Comparison of ENCODE assay signal across 8 cellular contexts in the genomic region with DNA sequence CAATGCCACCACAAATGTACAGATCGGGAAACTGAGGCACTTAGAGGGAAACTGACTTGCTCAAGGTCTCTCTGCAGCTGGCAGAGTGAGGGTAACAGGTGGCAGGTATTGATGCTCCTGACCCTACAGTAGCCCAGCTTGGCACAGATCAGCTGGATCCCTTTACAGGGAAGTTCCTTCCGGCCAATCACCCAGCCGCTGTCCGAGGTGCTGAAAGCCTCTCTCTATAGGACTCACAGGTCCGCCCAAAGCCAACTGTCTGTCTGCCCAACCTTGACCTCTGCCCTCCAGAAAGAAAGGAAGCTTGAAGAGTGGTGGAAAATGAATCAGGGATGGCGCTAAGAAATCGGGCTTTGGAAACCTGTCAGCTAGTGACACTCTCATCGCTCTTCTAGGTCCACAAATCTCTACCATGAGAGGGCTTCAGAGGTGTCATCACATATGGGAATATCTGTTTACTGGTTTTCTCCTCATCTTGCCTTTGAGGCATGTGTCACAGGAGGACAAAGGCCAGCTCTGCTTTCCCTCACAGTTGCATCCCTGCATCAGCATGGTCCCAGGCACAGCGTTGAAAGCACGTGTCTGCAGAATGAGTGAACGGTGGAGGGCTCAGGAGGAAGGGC.
A peak's percentile ranks its signal among the peaks of the same experiment; 100 is the strongest.
DNase-seq lines count a peak whose midpoint lies in the region; ATAC-seq, FAIRE-seq and TF ChIP-seq lines count a peak whose summit lies in the region.

No MANE protein-coding gene starts in this region.

- no peaks in the 10 kb centered on the region for H3K4me1 ChIP-seq in GM23338 (ENCODE audit: insufficient read depth)

- no peaks in the 10 kb centered on the region for H3F3A ChIP-seq in GM23338 (replicated peaks; ENCODE audit: low read depth)

- intact Hi-C loops in lower leg skin (cut with DNase I; ENCODE audit: low total_unique reads): no loop called here

- TF ChIP-seq CTCF in GM23338 (conservative IDR thresholded peaks at IDR 0.05; ENCODE audit: low read depth in 2 of 2) (no peak), bronchial epithelial cell (IDR thresholded peaks at IDR 0.05; ENCODE audit: insufficient read depth, low read length, severe bottlenecking) (no peak), lower leg skin (IDR thresholded peaks at IDR 0.05) (no peak)

- H3K9me2 ChIP-seq in GM23338 (ENCODE audit: insufficient read depth): no peaks in the 10 kb centered on the region; the same call in 1 of the 2 replicates

- no peaks in the 10 kb centered on the region for H3K79me2 ChIP-seq in GM23338 (replicated peaks; ENCODE audit: insufficient read depth)

- H3K27me3 ChIP-seq in GM23338 (ENCODE audit: insufficient read depth) (no peaks in the 10 kb centered on the region), bronchial epithelial cell (ENCODE audit: control insufficient read depth, insufficient read depth, low read length) (no peaks in the 10 kb centered on the region)

- no peak overlapping the region for H3K27ac ChIP-seq in GM23338 (ENCODE audit: low read depth)

- no peak overlapping the region for H3K4me2 ChIP-seq in GM23338

- H3K9me3 Mint-ChIP-seq in GM23338: no peaks in the 10 kb centered on the region

- no peaks in the 10 kb centered on the region for H3K36me3 ChIP-seq in GM23338 (ENCODE audit: insufficient read depth)
- H3K36me3 ChIP-seq in bronchial epithelial cell (ENCODE audit: control insufficient read depth, insufficient read depth, low read length): no peaks in the 10 kb centered on the region

- no peak for TF ChIP-seq POLR2A in lower leg skin (IDR thresholded peaks at IDR 0.05)

- DNase-seq in GM23338 (ENCODE audit: low spot score): peak; percentile 91
- peak; percentile 33 for DNase-seq in NCI-H226
- DNase-seq in bronchial epithelial cell (ENCODE audit: low read depth): peak; percentile 15
- peak; percentile 40 for DNase-seq in mucosa of gallbladder (ENCODE audit: low spot score)
- DNase-seq in NCI-H187 (lab: John Stamatoyannopoulos, UW): no peak
- DNase-seq in NCI-H2196 (lab: John Stamatoyannopoulos, UW; ENCODE audit: unreplicated experiment): no peak
- no peak for DNase-seq in lower leg skin (ENCODE audit: low spot score in 2 of 2)
- DNase-seq in NCI-H2227 treated with DMSO at 0.1 percent for 48 hours (lab: John Stamatoyannopoulos, UW): no peak

- H4K20me1 ChIP-seq in GM23338 (replicated peaks; ENCODE audit: insufficient read depth): no peaks in the 10 kb centered on the region; the same call in 1 of the 2 replicates

- FAIRE-seq in bronchial epithelial cell (lab: Jason Lieb, UNC): peak; percentile 95

- H3K4me1 Mint-ChIP-seq in GM23338: no peaks in the 10 kb centered on the region; the same call in 2 of the 3 replicates

- 55 to 57% methylated on average over 11 of the region's 11 CpGs for WGBS in lower leg skin, 2 donors

- ATAC-seq in GM23338: peak; percentile 97

- H2AFZ ChIP-seq in GM23338: no peak overlapping the region

- H3K27ac Mint-ChIP-seq in GM23338: no peak overlapping the region

- H3K4me3 ChIP-seq in GM23338: no peak overlapping the region
- H3K4me3 ChIP-seq in bronchial epithelial cell (ENCODE audit: low read depth, low read length): no peak overlapping the region
- no peak overlapping the region for H3K4me3 ChIP-seq in lower leg skin (ENCODE audit: low read depth, poor library complexity, severe bottlenecking)

- H3K27me3 Mint-ChIP-seq in GM23338 (ENCODE audit: insufficient read depth, low read depth, poor library complexity): peaks cover 9% of the 10 kb centered on the region

- H3K4me3 Mint-ChIP-seq in GM23338: no peak overlapping the region

- H3K36me3 Mint-ChIP-seq in GM23338 (ENCODE audit: low read depth): no peaks in the 10 kb centered on the region

TF ChIP-seq in GM23338, 12 proteins besides CTCF, POLR2A, EP300 and RAD21:
- TF ChIP-seq REST (IDR thresholded peaks at IDR 0.05; ENCODE audit: unreplicated experiment): peak; percentile 91
- no peak for TF ChIP-seq NANOG (IDR thresholded peaks at IDR 0.05; ENCODE audit: borderline replicate concordance)
- no peak for TF ChIP-seq CREB1 (CRISPR knock-in tag; IDR thresholded peaks at IDR 0.05; ENCODE audit: low read depth)
- TF ChIP-seq JUNB (IDR thresholded peaks at IDR 0.05; ENCODE audit: unreplicated experiment): no peak
TF ChIP-seq in GM23338: peak in this region for 1.

Comparison
In these comparisons a context has a peak if more than half of its experiments do, and no peak if none do; other contexts are left out.
1. DNase-seq: peak in GM23338 (single experiment), NCI-H226 (single experiment), bronchial epithelial cell (single experiment) and mucosa of gallbladder (single experiment); none in NCI-H187 (0 of 2), NCI-H2196 (single experiment), lower leg skin (0 of 2) and NCI-H2227 treated with DMSO at 0.1 percent for 48 hours (single experiment).